In the genomic region with DNA sequence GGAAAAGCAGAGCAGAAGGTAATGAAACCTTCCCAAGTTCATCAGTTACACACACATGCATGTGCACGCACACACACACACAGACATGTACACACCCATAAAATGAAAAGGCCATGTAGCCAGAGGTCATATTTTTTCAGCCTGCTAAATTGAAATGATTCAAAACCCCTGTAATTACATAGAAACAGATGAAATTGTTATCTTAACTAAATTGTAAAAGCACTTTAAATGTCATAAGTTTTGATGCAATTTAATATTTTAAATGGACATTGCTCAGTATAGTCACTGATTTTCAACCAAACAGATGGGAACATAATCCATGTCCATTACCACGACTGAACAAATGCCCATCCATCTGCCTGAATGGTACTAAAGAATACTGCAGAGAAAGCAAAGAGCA, we compare ENCODE assay signal across 17 cellular contexts.
A peak's percentile ranks its signal among the peaks of the same experiment; 100 is the strongest.
DNase-seq lines count a peak whose midpoint lies in the region; ATAC-seq and TF ChIP-seq lines count a peak whose summit lies in the region.
"Had no signal": no experiment of that assay in that cellular context is flagged by ENCODE, and none has a peak within 500 bp of the region (broad histone marks: within the 10 kb centered on the region; RNA-seq: fewer than 3 reads in every experiment).

No MANE protein-coding gene starts in this region.

- peaks cover 17% of the 10 kb centered on the region for H3K9me3 Mint-ChIP-seq in glutamatergic neuron (ENCODE audit: unreplicated experiment)
- H3K9me3 Mint-ChIP-seq: HFFc6 had no signal

- no peak for TF ChIP-seq CTCF in glutamatergic neuron (IDR thresholded peaks at IDR 0.05; ENCODE audit: partially characterized antibody, unreplicated experiment)

- H3K4me3 ChIP-seq in H7 (ENCODE audit: insufficient read depth, low read depth, low read length): no peak overlapping the region

- DNase-seq in DMS 273 (lab: John Stamatoyannopoulos, UW; ENCODE audit: unreplicated experiment) (peak; percentile 87), NCI-H2171 treated with DMSO at 0.1 percent for 48 hours (lab: John Stamatoyannopoulos, UW) (peak; percentile 74), NCI-H69 (lab: John Stamatoyannopoulos, UW) (peak; percentile 91), glutamatergic neuron (no peak), H7 (no peak), OCI-M2 (lab: John Stamatoyannopoulos, UW; ENCODE audit: unreplicated experiment) (no peak)
- DNase-seq: AML-193, HFFc6, KG1, NCI-H1092 treated with DMSO at 0.1 percent for 48 hours, NCI-H1436 treated with DMSO at 0.1 percent for 48 hours, NCI-H2029, NCI-H526, SIG-M5 had no signal

- H3K36me3 Mint-ChIP-seq in glutamatergic neuron (ENCODE audit: unreplicated experiment): no peaks in the 10 kb centered on the region

- ATAC-seq in GM18909 (IDR thresholded peaks at IDR 0.05; ENCODE audit: poor library complexity, unreplicated experiment) (no peak), HG02798 (IDR thresholded peaks at IDR 0.05; ENCODE audit: poor library complexity, unreplicated experiment) (no peak)
- ATAC-seq: Panc1 had no signal

- H3K36me3 ChIP-seq in H7 (replicated peaks; ENCODE audit: control insufficient read depth, insufficient read depth, low read length): no peaks in the 10 kb centered on the region

- peak overlapping the region; percentile 74 for H3K4me3 Mint-ChIP-seq in glutamatergic neuron (ENCODE audit: unreplicated experiment)
- H3K4me3 Mint-ChIP-seq: HFFc6 had no signal

- H3K27me3 Mint-ChIP-seq in glutamatergic neuron (ENCODE audit: unreplicated experiment): peaks cover 8% of the 10 kb centered on the region

- no peaks in the 10 kb centered on the region for H3K27me3 ChIP-seq in H7 (ENCODE audit: control insufficient read depth, insufficient read depth, low read length)

- peak overlapping the region; percentile 100 for H3K27ac Mint-ChIP-seq in glutamatergic neuron (ENCODE audit: unreplicated experiment)
- H3K27ac Mint-ChIP-seq: HFFc6 had no signal

- H3K4me1 Mint-ChIP-seq in glutamatergic neuron (ENCODE audit: low read depth, unreplicated experiment): peaks cover 67% of the 10 kb centered on the region

Comparison
In these comparisons a context has a peak if more than half of its experiments do, and no peak if none do; other contexts are left out.
1. DNase-seq: peak in DMS 273 (single experiment), NCI-H2171 treated with DMSO at 0.1 percent for 48 hours (single experiment) and NCI-H69 (single experiment); none in glutamatergic neuron (single experiment), H7 (single experiment) and OCI-M2 (single experiment).